1 cellular context compared by ENCODE assay signal in genomic region chr6:125236536-125237327, GRCh38.
TF ChIP-seq lines count a peak whose summit lies in the region.

No MANE protein-coding gene starts in this region.

TF ChIP-seq in IMR-90, 13 proteins besides CTCF, POLR2A, EP300 and RAD21 (continued from another document):
- TF ChIP-seq, protein P1, sequence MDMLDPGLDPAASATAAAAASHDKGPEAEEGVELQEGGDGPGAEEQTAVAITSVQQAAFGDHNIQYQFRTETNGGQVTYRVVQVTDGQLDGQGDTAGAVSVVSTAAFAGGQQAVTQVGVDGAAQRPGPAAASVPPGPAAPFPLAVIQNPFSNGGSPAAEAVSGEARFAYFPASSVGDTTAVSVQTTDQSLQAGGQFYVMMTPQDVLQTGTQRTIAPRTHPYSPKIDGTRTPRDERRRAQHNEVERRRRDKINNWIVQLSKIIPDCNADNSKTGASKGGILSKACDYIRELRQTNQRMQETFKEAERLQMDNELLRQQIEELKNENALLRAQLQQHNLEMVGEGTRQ (IDR thresholded peaks at IDR 0.05; ENCODE audit: low read depth, low read length): no peak
- TF ChIP-seq MAZ (IDR thresholded peaks at IDR 0.05; ENCODE audit: borderline replicate concordance, low read depth, low read length): no peak
- TF ChIP-seq SMC3 (IDR thresholded peaks at IDR 0.05; ENCODE audit: low read depth, low read length): no peak
- TF ChIP-seq BHLHE40 (IDR thresholded peaks at IDR 0.05; ENCODE audit: low read depth, low read length): peak; percentile 99
- TF ChIP-seq MXI1 (IDR thresholded peaks at IDR 0.05; ENCODE audit: borderline replicate concordance, low read depth, low read length): no peak
- TF ChIP-seq NFE2L2 (IDR thresholded peaks at IDR 0.05; ENCODE audit: low read depth, low read length): no peak
- no peak for TF ChIP-seq RCOR1 (IDR thresholded peaks at IDR 0.05; ENCODE audit: insufficient replicate concordance, low read length)
- TF ChIP-seq ELK1 (IDR thresholded peaks at IDR 0.05; ENCODE audit: borderline replicate concordance, low read depth, low read length): no peak
- peak; percentile 97 for TF ChIP-seq CEBPB (IDR thresholded peaks at IDR 0.05; ENCODE audit: low read depth, low read length)
- no peak for TF ChIP-seq MAFK (IDR thresholded peaks at IDR 0.05; ENCODE audit: low read depth, low read length)
- peak; percentile 52 for TF ChIP-seq FOS (IDR thresholded peaks at IDR 0.05; ENCODE audit: low read depth, low read length)
